12 cellular contexts compared by ENCODE assay signal in genomic region chr9:92965759-92966517, GRCh38. TPM values are rescaled to one million over a fixed set of nuclear protein-coding genes. Genes with fewer than 3 reads are reported as not detected.
DNase-seq lines count a peak whose midpoint lies in the region; ATAC-seq, FAIRE-seq and TF ChIP-seq lines count a peak whose summit lies in the region.
"Had no signal": no experiment of that assay in that cellular context is flagged by ENCODE, and none has a peak within 500 bp of the region (broad histone marks: within the 10 kb centered on the region; RNA-seq: fewer than 3 reads in every experiment).

No MANE protein-coding gene starts in this region.

- H3K36me3 Mint-ChIP-seq in CD14-positive monocyte (peaks cover 14 to 51% of the 10 kb centered on the region in 2 donors), neural crest cell (ENCODE audit: low read depth) (no peaks in the 10 kb centered on the region)
- H3K36me3 Mint-ChIP-seq in activated naive CD8-positive, alpha-beta T cell treated with anti-CD3 and anti-CD28 coated beads for 36 hours, result peaks cover 52% of the 10 kb centered on the region

- DNase-seq in CD14-positive monocyte (ENCODE audit: low spot score) (no peak), HL-60 (ENCODE audit: low read depth in 1 of 2, low spot score in 1 of 2) (no peak), neural crest cell (ENCODE audit: low read depth, low spot score) (no peak), SK-N-DZ (ENCODE audit: low spot score) (no peak), D721Med (ENCODE audit: insufficient read length, low spot score) (no peak)
- no peak for DNase-seq in activated naive CD8-positive, alpha-beta T cell treated with anti-CD3 and anti-CD28 coated beads for 36 hours
- DNase-seq: NCI-H524 treated with DMSO at 0.1 percent for 48 hours, pancreas had no signal

- no peak for FAIRE-seq in D721Med (lab: Jason Lieb, UNC)
- FAIRE-seq: pancreas had no signal

- H3K27ac ChIP-seq in HL-60 (replicated peaks), result peak overlapping the region; percentile 77
- H3K27ac ChIP-seq: epithelial cell of prostate had no signal

- H3K4me1 Mint-ChIP-seq in CD14-positive monocyte (peaks cover 69% of the 10 kb centered on the region), neural crest cell (peaks cover 42% of the 10 kb centered on the region)
- H3K4me1 Mint-ChIP-seq in activated naive CD8-positive, alpha-beta T cell treated with anti-CD3 and anti-CD28 coated beads for 36 hours, result peaks cover 64% of the 10 kb centered on the region

- H3K27me3 Mint-ChIP-seq in CD14-positive monocyte (ENCODE audit: low read depth in 3 of 3) (no peaks in the 10 kb centered on the region), neural crest cell (ENCODE audit: low read depth) (no peaks in the 10 kb centered on the region)
- no peaks in the 10 kb centered on the region for H3K27me3 Mint-ChIP-seq in activated naive CD8-positive, alpha-beta T cell treated with anti-CD3 and anti-CD28 coated beads for 36 hours

- peak overlapping the region; percentile 97 to 100 for H3K4me3 Mint-ChIP-seq in CD14-positive monocyte
- H3K4me3 Mint-ChIP-seq in activated naive CD8-positive, alpha-beta T cell treated with anti-CD3 and anti-CD28 coated beads for 36 hours, result peak overlapping the region; percentile 93
- H3K4me3 Mint-ChIP-seq in neural crest cell, result no peak overlapping the region

- H3K9me3 Mint-ChIP-seq in CD14-positive monocyte (peaks cover 9 to 12% (median 11%) of the 10 kb centered on the region in 7 donors), neural crest cell (no peaks in the 10 kb centered on the region)
- H3K9me3 Mint-ChIP-seq in activated naive CD8-positive, alpha-beta T cell treated with anti-CD3 and anti-CD28 coated beads for 36 hours, result peaks cover 13% of the 10 kb centered on the region

- H3K27me3 ChIP-seq in HL-60 (ENCODE audit: insufficient read depth, poor library complexity, severe bottlenecking), result no peaks in the 10 kb centered on the region
- H3K27me3 ChIP-seq: pancreas had no signal

- H3K27ac Mint-ChIP-seq in CD14-positive monocyte (peak overlapping the region; percentile 96 to 100 (median 99)), neural crest cell (ENCODE audit: unreplicated experiment) (peak overlapping the region; percentile 35)
- peak overlapping the region; percentile 99 for H3K27ac Mint-ChIP-seq in activated naive CD8-positive, alpha-beta T cell treated with anti-CD3 and anti-CD28 coated beads for 36 hours

- TF ChIP-seq CTCF in CD14-positive monocyte (IDR thresholded peaks at IDR 0.05) (no peak), HL-60 (IDR thresholded peaks at IDR 0.05; ENCODE audit: insufficient read depth, low read length) (no peak), neural crest cell (conservative IDR thresholded peaks at IDR 0.05) (no peak), D721Med (IDR thresholded peaks at IDR 0.05; ENCODE audit: insufficient read depth, missing control alignments) (no peak)

- intact Hi-C loops in CD14-positive monocyte (cut with micrococcal nuclease), result loop anchor here (10.0 kb wide), 3 partner anchors 129 to 489 kb away; partner anchors contain the start of genes CARD19 (in 1 of the 2), FAM120A (in 1 of the 2) and FAM120AOS (in 1 of the 2)

- ATAC-seq in GM19023 (IDR thresholded peaks at IDR 0.05; ENCODE audit: unreplicated experiment) (no peak), GM21529 (IDR thresholded peaks at IDR 0.05; ENCODE audit: unreplicated experiment) (no peak)

- peak overlapping the region; percentile 62 for H3K4me3 ChIP-seq in HL-60 (replicated peaks; ENCODE audit: insufficient read depth, low read length)

RNA-seq across cellular contexts. Expression of gene FGD3, which starts 18.6 kb away (rescaled TPM):
- polyA plus RNA-seq in CD14-positive monocyte, result 10 to 100 TPM; 32.4 to 56.2 TPM
- 10 to 100 TPM; 41.5 to 42.9 TPM for total RNA-seq in activated naive CD8-positive, alpha-beta T cell treated with anti-CD3 and anti-CD28 coated beads for 36 hours
- total RNA-seq in neural crest cell, result 3.7 and 4.1 TPM in 2 replicates
- not detected in 2 replicates for polyA plus RNA-seq in SK-N-DZ (2014; cell fraction: cytosol; rRNA removed)
- not detected in 2 replicates for polyA plus RNA-seq in SK-N-DZ (2014; cell fraction: nucleus; rRNA removed)
- total RNA-seq: LHCN-M2 had no signal

Comparison
In these comparisons a context has a peak if more than half of its experiments do, and no peak if none do; other contexts are left out.
1. H3K27ac Mint-ChIP-seq: peak in every context shown above with its lines; median percentile 99 in CD14-positive monocyte; 99 in activated naive CD8-positive, alpha-beta T cell treated with anti-CD3 and anti-CD28 coated beads for 36 hours; 35 in neural crest cell.